ENCODE assay signal across 23 cellular contexts in the genomic region with DNA sequence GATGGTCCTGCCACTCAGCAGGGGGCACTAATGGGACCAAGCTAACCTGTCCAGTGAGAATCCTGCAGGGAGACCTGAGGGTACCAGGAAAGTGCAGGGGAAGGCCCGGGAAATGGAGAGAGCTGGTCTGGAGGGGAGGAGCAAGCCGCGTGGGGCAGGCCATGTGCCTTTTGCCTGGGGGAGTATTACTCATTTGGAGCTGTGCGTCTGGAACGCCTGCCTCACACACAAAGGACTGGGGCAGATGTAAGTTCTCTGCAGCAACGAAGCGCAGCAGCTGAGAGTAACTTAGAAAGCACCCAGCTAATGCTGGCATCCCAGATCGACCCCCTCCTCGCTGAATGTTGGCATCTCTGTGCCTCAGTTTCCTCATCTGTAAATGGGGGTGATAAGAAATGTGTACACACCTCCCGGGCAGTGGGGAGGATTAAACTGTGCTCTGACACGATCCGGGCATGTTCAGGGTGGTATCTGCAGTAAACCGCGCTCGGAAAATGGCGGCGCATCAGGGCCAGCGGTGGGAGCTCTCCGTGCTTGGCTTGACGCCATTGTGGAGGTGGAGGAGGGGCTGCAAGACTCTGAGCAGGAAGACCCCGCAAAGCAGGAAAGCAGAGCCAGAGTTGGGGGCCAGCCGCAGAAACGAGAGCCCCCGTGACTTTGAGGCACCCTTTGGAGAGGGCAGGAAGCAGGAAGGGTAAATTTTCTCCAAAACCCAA.
A peak's percentile ranks its signal among the peaks of the same experiment; 100 is the strongest.
DNase-seq lines count a peak whose midpoint lies in the region; ATAC-seq, FAIRE-seq and TF ChIP-seq lines count a peak whose summit lies in the region.
"Had no signal": no experiment of that assay in that cellular context is flagged by ENCODE, and none has a peak within 500 bp of the region (broad histone marks: within the 10 kb centered on the region; RNA-seq: fewer than 3 reads in every experiment).

No MANE protein-coding gene starts in this region.

- no peak for TF ChIP-seq POLR2A in GM12892 (IDR thresholded peaks at IDR 0.05; ENCODE audit: low read depth, low read length)

- 50% methylated on average over 19 of the region's 24 CpGs for WGBS in SK-N-SH (ENCODE audit: low lambda C conversion rate)

- no peaks in the 10 kb centered on the region for H4K20me1 ChIP-seq in SK-N-SH (ENCODE audit: insufficient read depth)

- H3K27me3 ChIP-seq in SK-N-SH (ENCODE audit: insufficient read depth), result no peaks in the 10 kb centered on the region
- no peaks in the 10 kb centered on the region for H3K27me3 ChIP-seq in bronchial epithelial cell (ENCODE audit: control insufficient read depth, insufficient read depth, low read length)
- H3K27me3 ChIP-seq: Peyer's patch had no signal

- peak; percentile 68 for DNase-seq in SK-N-SH
- peak; percentile 3 for DNase-seq in bronchial epithelial cell (ENCODE audit: low read depth)
- peak; percentile 85 for DNase-seq in islet precursor cell
- no peak for DNase-seq in GM12892 (ENCODE audit: insufficient read length)
- no peak for DNase-seq in C1 segment of cervical spinal cord (lab: John Stamatoyannopoulos, UW)
- no peak for DNase-seq in activated CD4-positive, alpha-beta T cell treated with anti-CD3 and anti-CD28 coated beads, Interleukin-2, amount 50 U/mL, for 4 hours
- DNase-seq: AML-193; DMS79 treated with DMSO at 0.1 percent for 48 hours; GF-D8; GOT3; NCI-H1105 treated with DMSO at 0.1 percent for 48 hours; NCI-H1694 treated with DMSO at 0.1 percent for 48 hours; NCI-H510A; NCI-H748 treated with DMSO at 0.1 percent for 48 hours; NK-92 treated with Interleukin-12 subunit alpha and Interleukin-12 subunit beta, amount 100 ng/mL, for 24 hours; SHP77 had no signal

- H3K79me2 ChIP-seq in SK-N-SH (ENCODE audit: insufficient read depth), result no peaks in the 10 kb centered on the region

- POLR2A ChIA-PET in SK-N-SH (lab: Yijun Ruan, JAX), result no interaction called here

- H3K4me3 ChIP-seq in SK-N-SH (ENCODE audit: low read depth in 2 of 2, low read length in 1 of 2), result no peak overlapping the region
- H3K4me3 ChIP-seq in bronchial epithelial cell (ENCODE audit: low read depth, low read length), result no peak overlapping the region
- H3K4me3 ChIP-seq: GM12878, K562, Peyer's patch had no signal

- TF ChIP-seq RAD21 in SK-N-SH (IDR thresholded peaks at IDR 0.05; ENCODE audit: low read length), result no peak

- H3K27ac ChIP-seq in SK-N-SH (ENCODE audit: low read depth in 2 of 2, low read length in 1 of 2), result no peak overlapping the region; a peak in 1 of 4 replicates
- H3K27ac ChIP-seq: 22Rv1, Peyer's patch had no signal

- no peaks in the 10 kb centered on the region for H3K9me3 ChIP-seq in SK-N-SH
- H3K9me3 ChIP-seq: Peyer's patch had no signal

- H3K9me2 ChIP-seq in SK-N-SH, result no peaks in the 10 kb centered on the region

- H3K36me3 ChIP-seq in SK-N-SH (replicated peaks in 1 of 2; ENCODE audit: control insufficient read depth in 1 of 2, insufficient read depth in 2 of 2, low read length in 1 of 2) (no peaks in the 10 kb centered on the region), bronchial epithelial cell (ENCODE audit: control insufficient read depth, insufficient read depth, low read length) (no peaks in the 10 kb centered on the region)
- H3K36me3 ChIP-seq: Peyer's patch had no signal

- no peak overlapping the region for H3K4me2 ChIP-seq in SK-N-SH

- H2AFZ ChIP-seq in SK-N-SH (ENCODE audit: low read depth), result no peak overlapping the region

- TF ChIP-seq CTCF in SK-N-SH (IDR thresholded peaks at IDR 0.05) (no peak), bronchial epithelial cell (IDR thresholded peaks at IDR 0.05; ENCODE audit: insufficient read depth, low read length, severe bottlenecking) (no peak)

- no peak overlapping the region for H3K9ac ChIP-seq in SK-N-SH

- no peak; a peak in 1 of 4 replicates for TF ChIP-seq EP300 in SK-N-SH (IDR thresholded peaks at IDR 0.05; ENCODE audit: borderline replicate concordance in 1 of 2, low read depth in 1 of 2, low read length in 1 of 2)

- H3K4me1 ChIP-seq in SK-N-SH (ENCODE audit: control insufficient read depth in 1 of 2, insufficient read depth in 2 of 2, low read depth in 1 of 2, low read length in 1 of 2), result peaks cover 0 to 8% of the 10 kb centered on the region in 2 experiments; a peak in 1 of 4 replicates
- H3K4me1 ChIP-seq: Peyer's patch had no signal

- no peak for ATAC-seq in SK-N-SH treated with all-trans-retinoic acid at 6 μM for 48 hours
- ATAC-seq in GM19395 (IDR thresholded peaks at IDR 0.05; ENCODE audit: unreplicated experiment), result no peak
- ATAC-seq: GM12878, K562 had no signal

- CTCF ChIA-PET in SK-N-SH (lab: Yijun Ruan, JAX), result interaction anchor here (0.8 to 1.8 kb wide), 3 partner anchors 11 to 191 kb away, joined by 3 to 7 read pairs (median 4); no protein-coding TSS in a partner anchor

- no peaks in the 10 kb centered on the region for H3F3A ChIP-seq in SK-N-SH (replicated peaks; ENCODE audit: insufficient read depth)

- FAIRE-seq in bronchial epithelial cell (lab: Jason Lieb, UNC) (no peak), GM12892 (lab: Jason Lieb, UNC) (no peak)
- FAIRE-seq: GM12878, GM19239, K562 had no signal

TF ChIP-seq in SK-N-SH, 30 proteins besides CTCF, POLR2A, EP300 and RAD21:
- TF ChIP-seq, protein P1, sequence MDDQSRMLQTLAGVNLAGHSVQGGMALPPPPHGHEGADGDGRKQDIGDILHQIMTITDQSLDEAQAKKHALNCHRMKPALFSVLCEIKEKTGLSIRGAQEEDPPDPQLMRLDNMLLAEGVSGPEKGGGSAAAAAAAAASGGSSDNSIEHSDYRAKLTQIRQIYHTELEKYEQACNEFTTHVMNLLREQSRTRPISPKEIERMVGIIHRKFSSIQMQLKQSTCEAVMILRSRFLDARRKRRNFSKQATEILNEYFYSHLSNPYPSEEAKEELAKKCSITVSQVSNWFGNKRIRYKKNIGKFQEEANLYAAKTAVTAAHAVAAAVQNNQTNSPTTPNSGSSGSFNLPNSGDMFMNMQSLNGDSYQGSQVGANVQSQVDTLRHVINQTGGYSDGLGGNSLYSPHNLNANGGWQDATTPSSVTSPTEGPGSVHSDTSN (IDR thresholded peaks at IDR 0.05), result no peak
- TF ChIP-seq, protein P2, sequence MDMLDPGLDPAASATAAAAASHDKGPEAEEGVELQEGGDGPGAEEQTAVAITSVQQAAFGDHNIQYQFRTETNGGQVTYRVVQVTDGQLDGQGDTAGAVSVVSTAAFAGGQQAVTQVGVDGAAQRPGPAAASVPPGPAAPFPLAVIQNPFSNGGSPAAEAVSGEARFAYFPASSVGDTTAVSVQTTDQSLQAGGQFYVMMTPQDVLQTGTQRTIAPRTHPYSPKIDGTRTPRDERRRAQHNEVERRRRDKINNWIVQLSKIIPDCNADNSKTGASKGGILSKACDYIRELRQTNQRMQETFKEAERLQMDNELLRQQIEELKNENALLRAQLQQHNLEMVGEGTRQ (IDR thresholded peaks at IDR 0.05; ENCODE audit: borderline replicate concordance, low read depth, low read length), result no peak
- no peak for TF ChIP-seq ELF1 (IDR thresholded peaks at IDR 0.05)
- TF ChIP-seq, protein P3, sequence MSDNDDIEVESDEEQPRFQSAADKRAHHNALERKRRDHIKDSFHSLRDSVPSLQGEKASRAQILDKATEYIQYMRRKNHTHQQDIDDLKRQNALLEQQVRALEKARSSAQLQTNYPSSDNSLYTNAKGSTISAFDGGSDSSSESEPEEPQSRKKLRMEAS (IDR thresholded peaks at IDR 0.05; ENCODE audit: low read depth), result no peak

TF ChIP-seq in SK-N-SH treated with all-trans-retinoic acid at 6 μM for 48 hours, 23 proteins besides CTCF, POLR2A, EP300 and RAD21:
- TF ChIP-seq CSDC2 (CRISPR knock-in tag; IDR thresholded peaks at IDR 0.05) (no peak), ISL1 (CRISPR knock-in tag; IDR thresholded peaks at IDR 0.05) (no peak), BACH2 (CRISPR knock-in tag; IDR thresholded peaks at IDR 0.05; ENCODE audit: borderline replicate concordance) (no peak)
- TF ChIP-seq, protein P4, sequence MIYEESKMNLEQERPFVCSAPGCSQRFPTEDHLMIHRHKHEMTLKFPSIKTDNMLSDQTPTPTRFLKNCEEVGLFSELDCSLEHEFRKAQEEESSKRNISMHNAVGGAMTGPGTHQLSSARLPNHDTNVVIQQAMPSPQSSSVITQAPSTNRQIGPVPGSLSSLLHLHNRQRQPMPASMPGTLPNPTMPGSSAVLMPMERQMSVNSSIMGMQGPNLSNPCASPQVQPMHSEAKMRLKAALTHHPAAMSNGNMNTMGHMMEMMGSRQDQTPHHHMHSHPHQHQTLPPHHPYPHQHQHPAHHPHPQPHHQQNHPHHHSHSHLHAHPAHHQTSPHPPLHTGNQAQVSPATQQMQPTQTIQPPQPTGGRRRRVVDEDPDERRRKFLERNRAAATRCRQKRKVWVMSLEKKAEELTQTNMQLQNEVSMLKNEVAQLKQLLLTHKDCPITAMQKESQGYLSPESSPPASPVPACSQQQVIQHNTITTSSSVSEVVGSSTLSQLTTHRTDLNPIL (CRISPR knock-in tag; IDR thresholded peaks at IDR 0.05; ENCODE audit: low read depth), result no peak
- TF ChIP-seq, protein P5, sequence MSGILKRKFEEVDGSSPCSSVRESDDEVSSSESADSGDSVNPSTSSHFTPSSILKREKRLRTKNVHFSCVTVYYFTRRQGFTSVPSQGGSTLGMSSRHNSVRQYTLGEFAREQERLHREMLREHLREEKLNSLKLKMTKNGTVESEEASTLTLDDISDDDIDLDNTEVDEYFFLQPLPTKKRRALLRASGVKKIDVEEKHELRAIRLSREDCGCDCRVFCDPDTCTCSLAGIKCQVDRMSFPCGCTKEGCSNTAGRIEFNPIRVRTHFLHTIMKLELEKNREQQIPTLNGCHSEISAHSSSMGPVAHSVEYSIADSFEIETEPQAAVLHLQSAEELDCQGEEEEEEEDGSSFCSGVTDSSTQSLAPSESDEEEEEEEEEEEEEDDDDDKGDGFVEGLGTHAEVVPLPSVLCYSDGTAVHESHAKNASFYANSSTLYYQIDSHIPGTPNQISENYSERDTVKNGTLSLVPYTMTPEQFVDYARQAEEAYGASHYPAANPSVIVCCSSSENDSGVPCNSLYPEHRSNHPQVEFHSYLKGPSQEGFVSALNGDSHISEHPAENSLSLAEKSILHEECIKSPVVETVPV (CRISPR knock-in tag; IDR thresholded peaks at IDR 0.05), result no peak

Comparison
In these comparisons a context has a peak if more than half of its experiments do, and no peak if none do; other contexts are left out.
1. DNase-seq: peak in SK-N-SH (single experiment), bronchial epithelial cell (single experiment) and islet precursor cell (single experiment); none in GM12892 (single experiment), C1 segment of cervical spinal cord (0 of 14) and activated CD4-positive, alpha-beta T cell treated with anti-CD3 and anti-CD28 coated beads, Interleukin-2, amount 50 U/mL, for 4 hours (0 of 2).